In genomic region chr19:55239004-55239403, GRCh38 we compare ENCODE assay signal across 1 cellular context.
TF ChIP-seq lines count a peak whose summit lies in the region.

No MANE protein-coding gene starts in this region.

TF ChIP-seq in IMR-90, 13 proteins besides CTCF, POLR2A, EP300 and RAD21 (continued from another document):
- no peak for TF ChIP-seq MAFK (IDR thresholded peaks at IDR 0.05; ENCODE audit: low read depth, low read length)
- TF ChIP-seq RCOR1 (IDR thresholded peaks at IDR 0.05; ENCODE audit: insufficient replicate concordance, low read length) = no peak
- TF ChIP-seq FOS (IDR thresholded peaks at IDR 0.05; ENCODE audit: low read depth, low read length) = no peak
- no peak for TF ChIP-seq SMC3 (IDR thresholded peaks at IDR 0.05; ENCODE audit: low read depth, low read length)
- no peak for TF ChIP-seq NFE2L2 (IDR thresholded peaks at IDR 0.05; ENCODE audit: low read depth, low read length)
- TF ChIP-seq ELK1 (IDR thresholded peaks at IDR 0.05; ENCODE audit: borderline replicate concordance, low read depth, low read length) = no peak
- TF ChIP-seq RFX5 (IDR thresholded peaks at IDR 0.05; ENCODE audit: low read depth, low read length) = no peak
TF ChIP-seq in IMR-90: peak in this region for 0.
